ENCODE assay signal across 24 cellular contexts in the genomic region with DNA sequence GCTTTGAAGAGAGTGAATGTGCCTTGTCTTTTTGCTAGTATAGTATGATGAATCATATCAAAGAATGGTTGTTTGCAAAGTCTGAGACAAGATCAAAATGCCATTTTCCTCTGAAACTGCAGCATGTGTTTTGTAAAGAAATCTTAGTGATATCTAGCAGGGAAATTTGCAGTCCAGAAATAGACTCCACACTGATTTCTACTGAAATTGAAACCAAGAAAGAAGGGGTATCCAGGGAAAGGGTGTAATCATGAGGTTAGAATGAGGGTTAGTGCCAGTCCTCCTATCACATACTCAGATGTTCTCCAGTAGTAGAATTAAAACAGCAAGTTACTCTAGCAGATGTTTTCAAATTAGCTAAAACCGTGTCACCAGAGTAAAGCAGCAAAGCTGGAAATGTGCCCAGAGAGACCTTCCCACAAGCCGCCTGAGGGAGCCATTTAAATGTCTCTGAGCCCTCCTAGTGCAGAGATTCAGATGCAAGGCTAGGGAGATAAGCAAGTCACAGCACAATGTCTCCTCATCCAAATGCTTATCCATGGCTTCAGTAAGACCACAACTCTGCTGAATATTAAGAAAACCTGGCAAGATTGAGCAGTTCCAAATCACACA. TPM values are rescaled to one million over a fixed set of nuclear protein-coding genes. Genes with fewer than 3 reads are reported as not detected.
DNase-seq lines count a peak whose midpoint lies in the region; ATAC-seq, FAIRE-seq and TF ChIP-seq lines count a peak whose summit lies in the region.
"Had no signal": no experiment of that assay in that cellular context is flagged by ENCODE, and none has a peak within 500 bp of the region (broad histone marks: within the 10 kb centered on the region; RNA-seq: fewer than 3 reads in every experiment).

No MANE protein-coding gene starts in this region.

- H3K27ac ChIP-seq in GM23338 (ENCODE audit: low read depth): no peak overlapping the region
- no peak overlapping the region for H3K27ac ChIP-seq in SJCRH30
- H3K27ac ChIP-seq: pancreas, PC-9, right lobe of liver, testis had no signal

- H3K4me3 Mint-ChIP-seq in GM23338: no peak overlapping the region; the same call in 2 of the 3 replicates
- H3K4me3 Mint-ChIP-seq in activated T-helper 1 cell treated with anti-CD3 and anti-CD28 coated beads, Interleukin-12 subunit alpha, Interleukin-12 subunit beta, Interleukin-2, Interleukin-4 antibody, amounts not matched to agents 30 ng/mL and 10 ng/mL and 1 ng/mL, durations not matched to agents 14 hours and 24 hours and 36 hours: no peak overlapping the region
- H3K4me3 Mint-ChIP-seq: activated CD4-positive, alpha-beta T cell treated with anti-CD3 and anti-CD28 coated beads for 36 hours; naive thymus-derived CD8-positive, alpha-beta T cell; stimulated activated effector memory CD8-positive, alpha-beta T cell treated with anti-CD3 and anti-CD28 coated beads, Interleukin-12 subunit alpha, Interleukin-12 subunit beta, amount 100 ng/mL, for 72 hours had no signal

- no peak for FAIRE-seq in D721Med (lab: Jason Lieb, UNC)
- FAIRE-seq: bronchial epithelial cell, GM12891, kidney, pancreas had no signal

- H3K36me3 ChIP-seq in GM23338 (ENCODE audit: insufficient read depth): no peaks in the 10 kb centered on the region
- no peaks in the 10 kb centered on the region for H3K36me3 ChIP-seq in SJCRH30
- H3K36me3 ChIP-seq: pancreas, right lobe of liver had no signal

- H3K9me3 Mint-ChIP-seq in GM23338: no peaks in the 10 kb centered on the region; the same call in 2 of the 3 replicates
- no peaks in the 10 kb centered on the region for H3K9me3 Mint-ChIP-seq in activated T-helper 1 cell treated with anti-CD3 and anti-CD28 coated beads, Interleukin-12 subunit alpha, Interleukin-12 subunit beta, Interleukin-2, Interleukin-4 antibody, amounts not matched to agents 30 ng/mL and 10 ng/mL and 1 ng/mL, durations not matched to agents 14 hours and 24 hours and 36 hours

- peaks cover 17% of the 10 kb centered on the region; the same call in 2 of the 3 replicates for H3K36me3 Mint-ChIP-seq in GM23338 (ENCODE audit: low read depth)
- H3K36me3 Mint-ChIP-seq in activated T-helper 1 cell treated with anti-CD3 and anti-CD28 coated beads, Interleukin-12 subunit alpha, Interleukin-12 subunit beta, Interleukin-2, Interleukin-4 antibody, amounts not matched to agents 30 ng/mL and 10 ng/mL and 1 ng/mL, durations not matched to agents 14 hours and 24 hours and 36 hours (ENCODE audit: low read depth): no peaks in the 10 kb centered on the region
- H3K36me3 Mint-ChIP-seq: stimulated activated effector memory CD8-positive, alpha-beta T cell treated with anti-CD3 and anti-CD28 coated beads, Interleukin-12 subunit alpha, Interleukin-12 subunit beta, amount 100 ng/mL, for 72 hours had no signal

- H3K4me1 ChIP-seq in GM23338 (ENCODE audit: insufficient read depth): peaks cover 56% of the 10 kb centered on the region
- H3K4me1 ChIP-seq in SJCRH30: peaks cover 3% of the 10 kb centered on the region; the same call in 1 of the 2 replicates
- H3K4me1 ChIP-seq: testis had no signal

- no peaks in the 10 kb centered on the region for H3K9me3 ChIP-seq in SJCRH30 (replicated peaks)
- H3K9me3 ChIP-seq: pancreas, right lobe of liver, testis had no signal

- no peak overlapping the region for H3K4me3 ChIP-seq in GM23338
- no peak overlapping the region for H3K4me3 ChIP-seq in SJCRH30
- H3K4me3 ChIP-seq: pancreas, PC-9, right lobe of liver, testis had no signal

- ATAC-seq in GM23338 (no peak), HG02870 (IDR thresholded peaks at IDR 0.05; ENCODE audit: unreplicated experiment) (no peak)
- ATAC-seq: activated CD4-positive, alpha-beta T cell treated with anti-CD3 and anti-CD28 coated beads for 36 hours; HCT116; naive thymus-derived CD8-positive, alpha-beta T cell; pancreas; right lobe of liver; stimulated activated effector memory CD8-positive, alpha-beta T cell treated with anti-CD3 and anti-CD28 coated beads, Interleukin-12 subunit alpha, Interleukin-12 subunit beta, amount 100 ng/mL, for 72 hours had no signal

- intact Hi-C loops in activated T-helper 1 cell treated with anti-CD3 and anti-CD28 coated beads, Interleukin-12 subunit alpha, Interleukin-12 subunit beta, Interleukin-2, Interleukin-4 antibody, amounts not matched to agents 30 ng/mL and 10 ng/mL and 1 ng/mL, durations not matched to agents 14 hours and 24 hours and 36 hours (cut with micrococcal nuclease): loop anchor here (10.0 kb wide), 1 partner anchor 605 kb away; no protein-coding TSS in a partner anchor

- H3K27me3 Mint-ChIP-seq in GM23338 (ENCODE audit: insufficient read depth, low read depth, poor library complexity): peaks cover 6% of the 10 kb centered on the region
- H3K27me3 Mint-ChIP-seq in activated T-helper 1 cell treated with anti-CD3 and anti-CD28 coated beads, Interleukin-12 subunit alpha, Interleukin-12 subunit beta, Interleukin-2, Interleukin-4 antibody, amounts not matched to agents 30 ng/mL and 10 ng/mL and 1 ng/mL, durations not matched to agents 14 hours and 24 hours and 36 hours (ENCODE audit: insufficient read depth): peaks cover 17% of the 10 kb centered on the region

- peaks cover 15% of the 10 kb centered on the region for H3K27me3 ChIP-seq in GM23338 (ENCODE audit: insufficient read depth)
- no peaks in the 10 kb centered on the region for H3K27me3 ChIP-seq in SJCRH30
- H3K27me3 ChIP-seq: right lobe of liver, testis had no signal

- peaks cover 73% of the 10 kb centered on the region for H3K79me2 ChIP-seq in GM23338 (replicated peaks; ENCODE audit: insufficient read depth)

- DNase-seq in D721Med (ENCODE audit: insufficient read length, low spot score): no peak
- DNase-seq in GM23338 (ENCODE audit: low spot score): no peak
- DNase-seq in SJCRH30: peak; percentile 10 to 42
- DNase-seq in left kidney (ENCODE audit: low read depth, low spot score): peak; percentile 33
- no peak for DNase-seq in activated T-helper 1 cell treated with anti-CD3 and anti-CD28 coated beads, Interleukin-12 subunit alpha, Interleukin-12 subunit beta, Interleukin-2, Interleukin-4 antibody, amounts not matched to agents 30 ng/mL and 10 ng/mL and 1 ng/mL, durations not matched to agents 14 hours and 24 hours and 36 hours (ENCODE audit: low spot score)
- DNase-seq in NAMALWA (ENCODE audit: low spot score): no peak
- DNase-seq: activated CD4-positive, alpha-beta T cell treated with anti-CD3 and anti-CD28 coated beads for 36 hours; AML-193; COR-L47; GDM1; kidney; mammary epithelial cell; MM.1S; naive thymus-derived CD8-positive, alpha-beta T cell; NCI-H187; pancreas; PC-9; right lobe of liver; testis had no signal

- H2AFZ ChIP-seq in GM23338: no peak overlapping the region
- H2AFZ ChIP-seq: PC-9 had no signal

- no peaks in the 10 kb centered on the region for H3F3A ChIP-seq in GM23338 (replicated peaks; ENCODE audit: low read depth)

- H3K9me2 ChIP-seq in GM23338 (ENCODE audit: insufficient read depth): no peaks in the 10 kb centered on the region

- no peaks in the 10 kb centered on the region for H4K20me1 ChIP-seq in GM23338 (replicated peaks; ENCODE audit: insufficient read depth)

- peaks cover 54% of the 10 kb centered on the region for H3K4me1 Mint-ChIP-seq in GM23338
- H3K4me1 Mint-ChIP-seq in activated T-helper 1 cell treated with anti-CD3 and anti-CD28 coated beads, Interleukin-12 subunit alpha, Interleukin-12 subunit beta, Interleukin-2, Interleukin-4 antibody, amounts not matched to agents 30 ng/mL and 10 ng/mL and 1 ng/mL, durations not matched to agents 14 hours and 24 hours and 36 hours (ENCODE audit: low read depth): no peaks in the 10 kb centered on the region
- H3K4me1 Mint-ChIP-seq: stimulated activated effector memory CD8-positive, alpha-beta T cell treated with anti-CD3 and anti-CD28 coated beads, Interleukin-12 subunit alpha, Interleukin-12 subunit beta, amount 100 ng/mL, for 72 hours had no signal

- TF ChIP-seq CTCF in D721Med (IDR thresholded peaks at IDR 0.05; ENCODE audit: insufficient read depth, missing control alignments) (peak; percentile 31), GM23338 (conservative IDR thresholded peaks at IDR 0.05; ENCODE audit: low read depth in 2 of 2) (peak in 1 of 2 experiments; percentile 37; a peak in 2 of 4 replicates)

- H3K27ac Mint-ChIP-seq in GM23338: no peak overlapping the region
- no peak overlapping the region for H3K27ac Mint-ChIP-seq in activated T-helper 1 cell treated with anti-CD3 and anti-CD28 coated beads, Interleukin-12 subunit alpha, Interleukin-12 subunit beta, Interleukin-2, Interleukin-4 antibody, amounts not matched to agents 30 ng/mL and 10 ng/mL and 1 ng/mL, durations not matched to agents 14 hours and 24 hours and 36 hours
- H3K27ac Mint-ChIP-seq: activated CD4-positive, alpha-beta T cell treated with anti-CD3 and anti-CD28 coated beads for 36 hours; naive thymus-derived CD8-positive, alpha-beta T cell; stimulated activated effector memory CD8-positive, alpha-beta T cell treated with anti-CD3 and anti-CD28 coated beads, Interleukin-12 subunit alpha, Interleukin-12 subunit beta, amount 100 ng/mL, for 72 hours had no signal

- H3K4me2 ChIP-seq in GM23338: peak overlapping the region; percentile 67
- H3K4me2 ChIP-seq: PC-9 had no signal

TF ChIP-seq in GM23338, 12 proteins besides CTCF, POLR2A, EP300 and RAD21:
- TF ChIP-seq EZH2 (IDR thresholded peaks at IDR 0.05; ENCODE audit: low read depth, unreplicated experiment) (no peak), ZNF331 (CRISPR knock-in tag; IDR thresholded peaks at IDR 0.05; ENCODE audit: low read depth) (no peak), CREB1 (CRISPR knock-in tag; IDR thresholded peaks at IDR 0.05; ENCODE audit: low read depth) (no peak), JUNB (IDR thresholded peaks at IDR 0.05; ENCODE audit: unreplicated experiment) (no peak), POLR2AphosphoS5 (IDR thresholded peaks at IDR 0.05; ENCODE audit: low read depth) (no peak), STAT1 (IDR thresholded peaks at IDR 0.05; ENCODE audit: unreplicated experiment) (no peak), NANOG (IDR thresholded peaks at IDR 0.05; ENCODE audit: borderline replicate concordance) (no peak), ZNF114 (CRISPR knock-in tag; IDR thresholded peaks at IDR 0.05) (no peak)

RNA-seq across cellular contexts. Expression of a gene that starts 4.9 kb away (rescaled TPM):
- 48.5 and 59.5 TPM in 2 replicates for total RNA-seq in GM23338 (2014; rRNA removed; shearing (Covaris generic))
- polyA plus RNA-seq in GM23338 (2016; fragmentation: Nextera tagmentation; extraction: Ambion mirVana): 13.6 and 17.0 TPM in 2 replicates
- 0.99 and 2.8 TPM in 2 replicates for total RNA-seq in SJCRH30 (2014; rRNA removed; shearing (Covaris generic))
- total RNA-seq in activated T-helper 1 cell treated with anti-CD3 and anti-CD28 coated beads, Interleukin-12 subunit alpha, Interleukin-12 subunit beta, Interleukin-2, Interleukin-4 antibody, amounts not matched to agents 30 ng/mL and 10 ng/mL and 1 ng/mL, durations not matched to agents 14 hours and 24 hours and 36 hours: 0.17 and 0.36 TPM in 2 replicates
- total RNA-seq: bronchial epithelial cell; naive thymus-derived CD8-positive, alpha-beta T cell; PC-9 had no signal
- polyA plus RNA-seq: mammary epithelial cell; naive thymus-derived CD8-positive, alpha-beta T cell had no signal

Comparison
In these comparisons a context has a peak if more than half of its experiments do, and no peak if none do; other contexts are left out.
1. DNase-seq: peak in SJCRH30 (2 of 2) and left kidney (single experiment); none in D721Med (single experiment), GM23338 (single experiment), activated T-helper 1 cell treated with anti-CD3 and anti-CD28 coated beads, Interleukin-12 subunit alpha, Interleukin-12 subunit beta, Interleukin-2, Interleukin-4 antibody, amounts not matched to agents 30 ng/mL and 10 ng/mL and 1 ng/mL, durations not matched to agents 14 hours and 24 hours and 36 hours (single experiment) and NAMALWA (single experiment).
2. RNA of a gene that starts 4.9 kb away (total RNA-seq): 48.5 to 59.5 TPM in GM23338; 0.99 to 2.8 TPM in SJCRH30 and 0.17 to 0.36 TPM in activated T-helper 1 cell treated with anti-CD3 and anti-CD28 coated beads, Interleukin-12 subunit alpha, Interleukin-12 subunit beta, Interleukin-2, Interleukin-4 antibody, amounts not matched to agents 30 ng/mL and 10 ng/mL and 1 ng/mL, durations not matched to agents 14 hours and 24 hours and 36 hours; every median in the first group is over 10 times any median in the second.